29 cellular contexts compared by ENCODE assay signal in genomic region chr3:62248831-62249776, GRCh38.
DNase-seq lines count a peak whose midpoint lies in the region; ATAC-seq, FAIRE-seq and TF ChIP-seq lines count a peak whose summit lies in the region.
"Had no signal": no experiment of that assay in that cellular context is flagged by ENCODE, and none has a peak within 500 bp of the region (broad histone marks: within the 10 kb centered on the region; RNA-seq: fewer than 3 reads in every experiment).

No MANE protein-coding gene starts in this region.

- no peak overlapping the region for H4K91ac ChIP-seq in H9 (ENCODE audit: insufficient read length, low read depth, low read length)

- no peak overlapping the region for H2BK15ac ChIP-seq in H9 (ENCODE audit: low read depth, low read length)

- H3K27me3 Mint-ChIP-seq in H9 (ENCODE audit: low read depth) (no peaks in the 10 kb centered on the region), brain (peaks cover 6% of the 10 kb centered on the region), T-helper 17 cell (peaks cover 22% of the 10 kb centered on the region)
- H3K27me3 Mint-ChIP-seq: effector memory CD8-positive, alpha-beta T cell; type B pancreatic cell had no signal

- no peak for FAIRE-seq in GM12892 (lab: Jason Lieb, UNC)
- FAIRE-seq: A549, GM12891, kidney had no signal

- no peak overlapping the region for H3K56ac ChIP-seq in H9 (ENCODE audit: insufficient read length, low read depth, low read length)

- H3K79me2 ChIP-seq in H9 (ENCODE audit: insufficient read depth, low read length), result no peaks in the 10 kb centered on the region

- H3K4me2 ChIP-seq in H9 (ENCODE audit: insufficient read depth, insufficient read length, low read length), result no peak overlapping the region
- H3K4me2 ChIP-seq: A549 had no signal

- no peak overlapping the region for H3K4me3 Mint-ChIP-seq in H9
- peak overlapping the region in 2 of 5 experiments; percentile 12 to 20 for H3K4me3 Mint-ChIP-seq in brain
- no peak overlapping the region for H3K4me3 Mint-ChIP-seq in T-helper 17 cell
- H3K4me3 Mint-ChIP-seq: activated naive CD8-positive, alpha-beta T cell treated with anti-CD3 and anti-CD28 coated beads for 36 hours; activated T-cell treated with anti-CD3 and anti-CD28 coated beads, Interleukin-2, amount 50 U/mL, for 24 hours; CD4-positive, alpha-beta T cell; effector memory CD8-positive, alpha-beta T cell; natural killer cell; stimulated activated effector memory CD8-positive, alpha-beta T cell treated with anti-CD3 and anti-CD28 coated beads, Interleukin-12 subunit alpha, Interleukin-12 subunit beta, amount 100 ng/mL, for 72 hours; T-cell; type B pancreatic cell had no signal

- TF ChIP-seq CTCF in A673 (conservative IDR thresholded peaks at IDR 0.05; ENCODE audit: low read depth, low read length), result no peak
- TF ChIP-seq CTCF in H9 (conservative IDR thresholded peaks at IDR 0.05), result no peak
- no peak for TF ChIP-seq CTCF in brain (conservative IDR thresholded peaks at IDR 0.05)
- no peak for TF ChIP-seq CTCF in lung (IDR thresholded peaks at IDR 0.05; ENCODE audit: control extremely low read depth, extremely low read depth)

- no peak overlapping the region for H2BK120ac ChIP-seq in H9 (ENCODE audit: low read depth, low read length, poor library complexity, severe bottlenecking)

- H3K36me3 ChIP-seq in A673 (ENCODE audit: insufficient read depth, low read length, poor library complexity, severe bottlenecking) (no peaks in the 10 kb centered on the region), lung (ENCODE audit: control insufficient read depth in 2 of 2, insufficient read depth in 2 of 2, low read length in 2 of 2) (peaks cover 0 to 1% of the 10 kb centered on the region in 2 donors)
- H3K36me3 ChIP-seq: ascending aorta had no signal

- H3K4me1 ChIP-seq in A673 (ENCODE audit: insufficient read depth, low read length, poor library complexity, severe bottlenecking) (no peaks in the 10 kb centered on the region), H9 (ENCODE audit: insufficient read depth, low read length) (peaks cover 2% of the 10 kb centered on the region; the same call in 1 of the 2 replicates), lung (ENCODE audit: control insufficient read depth in 2 of 2, insufficient read depth in 2 of 2, low read length in 2 of 2) (peaks cover 3 to 21% of the 10 kb centered on the region in 2 donors)
- H3K4me1 ChIP-seq: A549, ascending aorta had no signal

- H3K23me2 ChIP-seq in H9 (ENCODE audit: insufficient read length, low read depth, low read length, poor library complexity, severe bottlenecking), result no peaks in the 10 kb centered on the region

- H3K9ac ChIP-seq in H9 (ENCODE audit: extremely low read depth, insufficient read length, low read length), result no peak overlapping the region

- no peaks in the 10 kb centered on the region for H3K9me3 ChIP-seq in A673 (ENCODE audit: low read depth, low read length, poor library complexity, severe bottlenecking)
- no peaks in the 10 kb centered on the region for H3K9me3 ChIP-seq in H9 (ENCODE audit: control insufficient read depth, low read depth, low read length)
- H3K9me3 ChIP-seq in lung (ENCODE audit: control insufficient read depth in 2 of 2, insufficient read depth in 1 of 2, low read length in 1 of 2), result no peaks in the 10 kb centered on the region
- no peaks in the 10 kb centered on the region for H3K9me3 ChIP-seq in T-helper 17 cell (ENCODE audit: control insufficient read depth, low read length, poor library complexity, severe bottlenecking)
- H3K9me3 ChIP-seq: A549, ascending aorta, mucosa of descending colon had no signal

- no peak overlapping the region for H2BK20ac ChIP-seq in H9 (ENCODE audit: low read depth, low read length, poor library complexity, severe bottlenecking)

- no peak for TF ChIP-seq POLR2A in GM12892 (IDR thresholded peaks at IDR 0.05; ENCODE audit: low read depth, low read length)

- no peak overlapping the region for H2BK5ac ChIP-seq in H9 (ENCODE audit: insufficient read length, low read length)

- H3K4ac ChIP-seq in H9 (ENCODE audit: low read depth, low read length), result no peak overlapping the region

- H3K36me3 Mint-ChIP-seq in H9 (ENCODE audit: insufficient read depth in 1 of 3, low read depth in 3 of 3) (peaks cover 0 to 4% (median 0%) of the 10 kb centered on the region in 3 experiments; a peak in 5 of 7 replicates), brain (peaks cover 4% of the 10 kb centered on the region), T-helper 17 cell (ENCODE audit: low read depth) (no peaks in the 10 kb centered on the region)
- H3K36me3 Mint-ChIP-seq: activated naive CD8-positive, alpha-beta T cell treated with anti-CD3 and anti-CD28 coated beads for 36 hours; natural killer cell; stimulated activated effector memory CD8-positive, alpha-beta T cell treated with anti-CD3 and anti-CD28 coated beads, Interleukin-12 subunit alpha, Interleukin-12 subunit beta, amount 100 ng/mL, for 72 hours; T-cell had no signal

- H4K5ac ChIP-seq in H9 (ENCODE audit: insufficient read length, low read depth, low read length), result no peak overlapping the region

- ATAC-seq in lung (ENCODE audit: insufficient read depth, low FRiP score), result peak; percentile 84
- ATAC-seq in T-helper 17 cell, result no peak
- ATAC-seq: A549; effector memory CD8-positive, alpha-beta T cell; mucosa of descending colon; natural killer cell; stimulated activated effector memory CD8-positive, alpha-beta T cell treated with anti-CD3 and anti-CD28 coated beads, Interleukin-12 subunit alpha, Interleukin-12 subunit beta, amount 100 ng/mL, for 72 hours; T-cell had no signal

- no peak overlapping the region for H3K23ac ChIP-seq in H9 (ENCODE audit: insufficient read length, low read depth, low read length)

- DNase-seq in A673 (ENCODE audit: low spot score) (peak; percentile 30), H9 (no peak), lung (ENCODE audit: low spot score) (peak; percentile 71), GM12892 (ENCODE audit: insufficient read length) (no peak), NCI-H187 (lab: John Stamatoyannopoulos, UW) (no peak), T-helper 17 cell (no peak), NCI-H1417 (lab: John Stamatoyannopoulos, UW) (no peak)
- DNase-seq: activated CD4-positive, CD25-positive, alpha-beta regulatory T cell; activated effector memory CD4-positive, alpha-beta T cell treated with anti-CD3 and anti-CD28 coated beads, Interleukin-2, amount 50 U/mL, for 16 hours; activated naive CD8-positive, alpha-beta T cell treated with anti-CD3 and anti-CD28 coated beads for 36 hours; activated T-cell treated with anti-CD3 and anti-CD28 coated beads, Interleukin-2, amount 50 U/mL, for 24 hours; caudate nucleus; CD4-positive, alpha-beta T cell; effector memory CD8-positive, alpha-beta T cell; kidney; mucosa of descending colon; natural killer cell; NCI-H1048; NCI-H1694; NCI-H446 treated with DMSO at 0.1 percent for 48 hours; RPMI8226; substantia nigra; T-cell had no signal

- H2AK5ac ChIP-seq in H9 (ENCODE audit: insufficient read length, low read length), result no peak overlapping the region

- H3K27ac ChIP-seq in A673 (ENCODE audit: low read depth, low read length, poor library complexity, severe bottlenecking) (no peak overlapping the region), H9 (ENCODE audit: insufficient read length, low read depth, low read length) (no peak overlapping the region), lung (ENCODE audit: low read depth in 1 of 2, low read length in 1 of 2) (no peak overlapping the region)
- H3K27ac ChIP-seq: A549, ascending aorta had no signal

- no peak overlapping the region for H3K14ac ChIP-seq in H9 (ENCODE audit: insufficient read depth, low read length)

- CTCF ChIA-PET in A673 (lab: Charles Lee), result no interaction called here

- no peaks in the 10 kb centered on the region for H3K9me3 Mint-ChIP-seq in H9
- H3K9me3 Mint-ChIP-seq in brain, result no peaks in the 10 kb centered on the region
- H3K9me3 Mint-ChIP-seq: activated naive CD8-positive, alpha-beta T cell treated with anti-CD3 and anti-CD28 coated beads for 36 hours; activated T-cell treated with anti-CD3 and anti-CD28 coated beads, Interleukin-2, amount 50 U/mL, for 24 hours; CD4-positive, alpha-beta T cell; effector memory CD8-positive, alpha-beta T cell; stimulated activated effector memory CD8-positive, alpha-beta T cell treated with anti-CD3 and anti-CD28 coated beads, Interleukin-12 subunit alpha, Interleukin-12 subunit beta, amount 100 ng/mL, for 72 hours; T-cell; type B pancreatic cell had no signal

- H2BK12ac ChIP-seq in H9 (ENCODE audit: insufficient read length, low read depth, low read length), result no peak overlapping the region

- no peak overlapping the region for H3T11ph ChIP-seq in H9 (ENCODE audit: low read length)

- WGBS in H9 (ENCODE audit: extremely low coverage, insufficient read length, low lambda C conversion rate), result no CpG with 5 or more reads among the region's 1 CpG
- WGBS in lung, 2 donors, result 64 to 73% methylated on average over 1 of the region's 1 CpG

- no peak overlapping the region for H3K18ac ChIP-seq in H9 (ENCODE audit: insufficient read length, low read depth, low read length)

- intact Hi-C loops in A673 (cut with micrococcal nuclease; ENCODE audit: unreplicated experiment), result no loop called here

- peak overlapping the region in 2 of 3 experiments; percentile 30 to 56; a peak in 3 of 7 replicates for H3K27ac Mint-ChIP-seq in H9
- peak overlapping the region; percentile 5 to 95 (median 75) for H3K27ac Mint-ChIP-seq in brain
- H3K27ac Mint-ChIP-seq in T-helper 17 cell, result no peak overlapping the region
- H3K27ac Mint-ChIP-seq: activated naive CD8-positive, alpha-beta T cell treated with anti-CD3 and anti-CD28 coated beads for 36 hours; activated T-cell treated with anti-CD3 and anti-CD28 coated beads, Interleukin-2, amount 50 U/mL, for 24 hours; CD4-positive, alpha-beta T cell; effector memory CD8-positive, alpha-beta T cell; natural killer cell; stimulated activated effector memory CD8-positive, alpha-beta T cell treated with anti-CD3 and anti-CD28 coated beads, Interleukin-12 subunit alpha, Interleukin-12 subunit beta, amount 100 ng/mL, for 72 hours; T-cell; type B pancreatic cell had no signal

- H3K4me1 Mint-ChIP-seq in H9 (peaks cover 37 to 42% of the 10 kb centered on the region in 2 experiments), brain (peaks cover 72% of the 10 kb centered on the region), T-helper 17 cell (no peaks in the 10 kb centered on the region)
- H3K4me1 Mint-ChIP-seq: activated naive CD8-positive, alpha-beta T cell treated with anti-CD3 and anti-CD28 coated beads for 36 hours; natural killer cell; stimulated activated effector memory CD8-positive, alpha-beta T cell treated with anti-CD3 and anti-CD28 coated beads, Interleukin-12 subunit alpha, Interleukin-12 subunit beta, amount 100 ng/mL, for 72 hours; T-cell had no signal

- POLR2A ChIA-PET in A673 (lab: Charles Lee; ENCODE audit: low non-redundant PET), result interaction anchor here (0.6 kb wide), 1 partner anchor 105 kb away, joined by 3 read pairs; no protein-coding TSS in a partner anchor

- no peaks in the 10 kb centered on the region for H4K20me1 ChIP-seq in H9 (ENCODE audit: control insufficient read depth, insufficient read depth, insufficient read length)

- H4K8ac ChIP-seq in H9 (replicated peaks; ENCODE audit: insufficient read length, low read depth, low read length), result no peak overlapping the region

- no TSS peak for BruUV-seq in A673 (replicated peaks; lab: Mats Ljungman, UMichigan)

- no peaks in the 10 kb centered on the region for H3K79me1 ChIP-seq in H9 (ENCODE audit: insufficient read depth, low read depth, low read length, poor library complexity, severe bottlenecking)

- H3K27me3 ChIP-seq in A673 (replicated peaks; ENCODE audit: insufficient read depth, low read depth, low read length, poor library complexity) (no peaks in the 10 kb centered on the region), H9 (ENCODE audit: insufficient read depth, low read length) (no peaks in the 10 kb centered on the region), lung (ENCODE audit: control insufficient read depth, insufficient read depth) (no peaks in the 10 kb centered on the region)
- H3K27me3 ChIP-seq: ascending aorta had no signal

- H3K4me3 ChIP-seq in A673 (ENCODE audit: low read depth, low read length, poor library complexity, severe bottlenecking) (no peak overlapping the region), lung (no peak overlapping the region)
- H3K4me3 ChIP-seq: A549, ascending aorta, mucosa of descending colon had no signal

- no peak overlapping the region for H2AFZ ChIP-seq in H9 (ENCODE audit: low read length)

Comparison
In these comparisons a context has a peak if more than half of its experiments do, and no peak if none do; other contexts are left out.
1. DNase-seq: peak in A673 (single experiment) and lung (single experiment); none in H9 (single experiment), GM12892 (single experiment), NCI-H187 (0 of 2), T-helper 17 cell (0 of 3) and NCI-H1417 (0 of 3).